9 cellular contexts compared by ENCODE assay signal in genomic region chr22:21640810-21641209, GRCh38. TPM values are rescaled to one million over a fixed set of nuclear protein-coding genes. Genes with fewer than 3 reads are reported as not detected.
DNase-seq lines count a peak whose midpoint lies in the region; ATAC-seq, FAIRE-seq and TF ChIP-seq lines count a peak whose summit lies in the region.
"Had no signal": no experiment of that assay in that cellular context is flagged by ENCODE, and none has a peak within 500 bp of the region (broad histone marks: within the 10 kb centered on the region; RNA-seq: fewer than 3 reads in every experiment).

No MANE protein-coding gene starts in this region.

- peak overlapping the region; percentile 92 for H3K4me3 Mint-ChIP-seq in activated CD8-positive, alpha-beta T cell treated with anti-CD3 and anti-CD28 coated beads, Interleukin-2, amount 10 ng/mL, durations not matched to agents 7 days and 5 days
- H3K4me3 Mint-ChIP-seq in naive thymus-derived CD4-positive, alpha-beta T cell, result peak overlapping the region; percentile 80 to 91 (median 86)

- H3K4me1 Mint-ChIP-seq in activated CD8-positive, alpha-beta T cell treated with anti-CD3 and anti-CD28 coated beads, Interleukin-2, amount 10 ng/mL, durations not matched to agents 7 days and 5 days (ENCODE audit: low read depth), result peaks cover 29% of the 10 kb centered on the region
- H3K4me1 Mint-ChIP-seq in naive thymus-derived CD4-positive, alpha-beta T cell, result peaks cover 18 to 30% (median 23%) of the 10 kb centered on the region in 7 donors

- H3K4me1 ChIP-seq in SK-N-SH (ENCODE audit: control insufficient read depth in 1 of 2, insufficient read depth in 2 of 2, low read depth in 1 of 2, low read length in 1 of 2) (peaks cover 5 to 17% of the 10 kb centered on the region in 2 experiments; a peak in 2 of 4 replicates), GM23248 (ENCODE audit: insufficient read depth) (no peaks in the 10 kb centered on the region), pancreas (peaks cover 0 to 12% (median 0%) of the 10 kb centered on the region in 3 donors), spleen (peaks cover 10 to 32% (median 23%) of the 10 kb centered on the region in 6 donors)
- peaks cover 15 to 18% of the 10 kb centered on the region in 2 donors for H3K4me1 ChIP-seq in naive thymus-derived CD4-positive, alpha-beta T cell (ENCODE audit: control insufficient read depth in 2 of 2, insufficient read depth in 2 of 2, low read length in 2 of 2)

- TF ChIP-seq RAD21 in SK-N-SH (IDR thresholded peaks at IDR 0.05; ENCODE audit: low read length), result no peak

- no peak for TF ChIP-seq EP300 in SK-N-SH (IDR thresholded peaks at IDR 0.05; ENCODE audit: borderline replicate concordance in 1 of 2, low read depth in 1 of 2, low read length in 1 of 2)

- DNase-seq in SK-N-SH (no peak), GM23248 (no peak), pancreas (no peak), spleen (no peak), T-helper 9 cell (no peak)
- DNase-seq in activated CD8-positive, alpha-beta T cell treated with anti-CD3 and anti-CD28 coated beads, Interleukin-2, amount 10 ng/mL, durations not matched to agents 7 days and 5 days, result no peak
- no peak for DNase-seq in naive thymus-derived CD4-positive, alpha-beta T cell

- H3F3A ChIP-seq in SK-N-SH (replicated peaks; ENCODE audit: insufficient read depth), result peaks cover 18% of the 10 kb centered on the region
- H3F3A ChIP-seq in GM23248 (ENCODE audit: insufficient read depth), result no peaks in the 10 kb centered on the region

- no peak overlapping the region for H3K27ac Mint-ChIP-seq in activated CD8-positive, alpha-beta T cell treated with anti-CD3 and anti-CD28 coated beads, Interleukin-2, amount 10 ng/mL, durations not matched to agents 7 days and 5 days
- peak overlapping the region in 3 of 9 donors; percentile 2 to 31 (median 6) for H3K27ac Mint-ChIP-seq in naive thymus-derived CD4-positive, alpha-beta T cell

- H3K27me3 Mint-ChIP-seq in activated CD8-positive, alpha-beta T cell treated with anti-CD3 and anti-CD28 coated beads, Interleukin-2, amount 10 ng/mL, durations not matched to agents 7 days and 5 days (ENCODE audit: low read depth), result no peaks in the 10 kb centered on the region
- no peaks in the 10 kb centered on the region for H3K27me3 Mint-ChIP-seq in naive thymus-derived CD4-positive, alpha-beta T cell

- H3K4me2 ChIP-seq in SK-N-SH (0 out of 2 replicates have a peak overlapping the region, but pooled peaks have one; percentile 97), GM23248 (ENCODE audit: unreplicated experiment) (no peak overlapping the region)

- intact Hi-C loops in naive thymus-derived CD4-positive, alpha-beta T cell (cut with micrococcal nuclease), result loop anchor here in 1 of 2 donors (5.0 kb wide), 1 partner anchor 639 kb away; the partner anchor contains the start of gene THAP7
- intact Hi-C loops in pancreas (cut with DNase I) (no loop called here), spleen (cut with DNase I; ENCODE audit: low total_unique reads) (no loop called here)

- peaks cover 15% of the 10 kb centered on the region for H3K36me3 Mint-ChIP-seq in activated CD8-positive, alpha-beta T cell treated with anti-CD3 and anti-CD28 coated beads, Interleukin-2, amount 10 ng/mL, durations not matched to agents 7 days and 5 days (ENCODE audit: low read depth)
- peaks cover 0 to 13% (median 4%) of the 10 kb centered on the region in 5 donors for H3K36me3 Mint-ChIP-seq in naive thymus-derived CD4-positive, alpha-beta T cell

- POLR2A ChIA-PET in SK-N-SH (lab: Yijun Ruan, JAX), result interaction anchor here (1.2 to 2.9 kb wide), 4 partner anchors 9 to 25 kb away, joined by 4 to 20 read pairs (median 10); partner anchors contain the start of genes CCDC116, PPIL2 and YDJC
- POLR2A ChIA-PET in activated CD8-positive, alpha-beta T cell treated with anti-CD3 and anti-CD28 coated beads, Interleukin-2, amount 10 ng/mL, durations not matched to agents 7 days and 5 days (lab: Charles Lee), result interaction anchor here (2.3 to 3.1 kb wide), 3 partner anchors 12 to 72 kb away, joined by 7 to 62 read pairs (median 12); partner anchors contain the start of genes PPIL2, UBE2L3 and YDJC
- POLR2A ChIA-PET in naive thymus-derived CD4-positive, alpha-beta T cell (lab: Charles Lee), result interaction anchor here (2.5 to 3.4 kb wide), 4 partner anchors 11 to 26 kb away, joined by 12 to 93 read pairs (median 22); partner anchors contain the start of genes CCDC116, PPIL2 and YDJC

- in situ Hi-C loops in GM23248 (cut with MboI), result loop anchor here (25.0 kb wide), 1 partner anchor 179 kb away; the partner anchor contains the start of gene TMEM191C

- H3K27me3 ChIP-seq in SK-N-SH (ENCODE audit: insufficient read depth) (no peaks in the 10 kb centered on the region), GM23248 (replicated peaks; ENCODE audit: insufficient read depth) (no peaks in the 10 kb centered on the region), pancreas (no peaks in the 10 kb centered on the region), spleen (replicated peaks in 1 of 7) (no peaks in the 10 kb centered on the region)
- no peaks in the 10 kb centered on the region for H3K27me3 ChIP-seq in naive thymus-derived CD4-positive, alpha-beta T cell (ENCODE audit: control insufficient read depth in 2 of 2, insufficient read depth in 2 of 2, low read length in 2 of 2)

- H2AFZ ChIP-seq in SK-N-SH (ENCODE audit: low read depth), result 0 out of 2 replicates have a peak overlapping the region, but pooled peaks have one; percentile 96
- 0 out of 2 replicates have a peak overlapping the region, but pooled peaks have one; percentile 95 for H2AFZ ChIP-seq in GM23248

- no peaks in the 10 kb centered on the region for H4K20me1 ChIP-seq in SK-N-SH (ENCODE audit: insufficient read depth)
- no peaks in the 10 kb centered on the region for H4K20me1 ChIP-seq in GM23248 (ENCODE audit: insufficient read depth)

- no peak for TF ChIP-seq CTCF in SK-N-SH (IDR thresholded peaks at IDR 0.05)
- no peak for TF ChIP-seq CTCF in pancreas (IDR thresholded peaks at IDR 0.05)
- no peak for TF ChIP-seq CTCF in spleen (IDR thresholded peaks at IDR 0.05 in 8 of 11, conservative IDR thresholded peaks at IDR 0.05 in 3 of 11)

- no peak overlapping the region for H3K9ac ChIP-seq in SK-N-SH
- no peak overlapping the region for H3K9ac ChIP-seq in GM23248

- H3K9me3 Mint-ChIP-seq in activated CD8-positive, alpha-beta T cell treated with anti-CD3 and anti-CD28 coated beads, Interleukin-2, amount 10 ng/mL, durations not matched to agents 7 days and 5 days (ENCODE audit: insufficient read depth), result no peaks in the 10 kb centered on the region
- no peaks in the 10 kb centered on the region for H3K9me3 Mint-ChIP-seq in naive thymus-derived CD4-positive, alpha-beta T cell

- peaks cover 0 to 2% of the 10 kb centered on the region in 2 experiments for H3K36me3 ChIP-seq in SK-N-SH (replicated peaks in 1 of 2; ENCODE audit: control insufficient read depth in 1 of 2, insufficient read depth in 2 of 2, low read length in 1 of 2)
- H3K36me3 ChIP-seq in GM23248 (ENCODE audit: low read depth), result no peaks in the 10 kb centered on the region
- H3K36me3 ChIP-seq in naive thymus-derived CD4-positive, alpha-beta T cell (ENCODE audit: control insufficient read depth in 2 of 3, insufficient read depth in 3 of 3, low read length in 3 of 3), result peaks cover 0 to 4% (median 0%) of the 10 kb centered on the region in 3 experiments
- H3K36me3 ChIP-seq in pancreas, result no peaks in the 10 kb centered on the region
- H3K36me3 ChIP-seq in spleen, result peaks cover 0 to 25% (median 13%) of the 10 kb centered on the region in 6 donors

- ATAC-seq in SK-N-SH treated with all-trans-retinoic acid at 6 μM for 48 hours (no peak), pancreas (no peak)
- no peak for ATAC-seq in activated CD8-positive, alpha-beta T cell treated with anti-CD3 and anti-CD28 coated beads, Interleukin-2, amount 10 ng/mL, durations not matched to agents 7 days and 5 days
- no peak for ATAC-seq in naive thymus-derived CD4-positive, alpha-beta T cell

- H3K27ac ChIP-seq in SK-N-SH (ENCODE audit: low read depth in 2 of 2, low read length in 1 of 2), result no peak overlapping the region
- no peak overlapping the region for H3K27ac ChIP-seq in GM23248
- no peak overlapping the region for H3K27ac ChIP-seq in naive thymus-derived CD4-positive, alpha-beta T cell (ENCODE audit: low read depth, low read length)
- peak overlapping the region in 2 of 4 donors; percentile 58 to 73 for H3K27ac ChIP-seq in pancreas
- no peak overlapping the region for H3K27ac ChIP-seq in spleen

- WGBS in SK-N-SH (ENCODE audit: low lambda C conversion rate), result 77% methylated on average over 5 of the region's 5 CpGs
- 74 to 76% methylated on average over 5 of the region's 5 CpGs for WGBS in GM23248 (ENCODE audit: low coverage in 1 of 2, low lambda C conversion rate in 2 of 2, missing lambda C conversion rate in 2 of 2), 2 experiments
- 72 to 82% methylated on average over 5 of the region's 5 CpGs for WGBS in pancreas, 2 donors
- WGBS in spleen, 5 donors, result 90 to 92% (median 90%) methylated on average over 5 of the region's 5 CpGs

- H3K9me3 ChIP-seq in SK-N-SH (no peaks in the 10 kb centered on the region), GM23248 (ENCODE audit: low read depth) (no peaks in the 10 kb centered on the region), pancreas (no peaks in the 10 kb centered on the region), spleen (no peaks in the 10 kb centered on the region)
- no peaks in the 10 kb centered on the region for H3K9me3 ChIP-seq in naive thymus-derived CD4-positive, alpha-beta T cell (ENCODE audit: control insufficient read depth in 2 of 3, low read length in 3 of 3)

- H3K79me2 ChIP-seq in SK-N-SH (ENCODE audit: insufficient read depth) (0 out of 2 replicates have a peak, but pooled peaks cover 3% of the 10 kb centered on the region), GM23248 (ENCODE audit: insufficient read depth) (peaks cover 5% of the 10 kb centered on the region; the same call in 1 of the 2 replicates)

- no peak for TF ChIP-seq POLR2A in spleen (IDR thresholded peaks at IDR 0.05)

- H3K9me2 ChIP-seq in SK-N-SH (no peaks in the 10 kb centered on the region), GM23248 (ENCODE audit: insufficient read depth) (no peaks in the 10 kb centered on the region)

- no peak overlapping the region for H3K4me3 ChIP-seq in SK-N-SH (ENCODE audit: low read depth in 2 of 2, low read length in 1 of 2)
- no peak overlapping the region for H3K4me3 ChIP-seq in GM23248
- no peak overlapping the region for H3K4me3 ChIP-seq in naive thymus-derived CD4-positive, alpha-beta T cell (ENCODE audit: low read length)
- H3K4me3 ChIP-seq in pancreas, result no peak overlapping the region
- H3K4me3 ChIP-seq in spleen, result peak overlapping the region in 1 of 8 donors; percentile 82
- H3K4me3 ChIP-seq: lung had no signal

- no peak for FAIRE-seq in pancreas (lab: Jason Lieb, UNC)

- CTCF ChIA-PET in SK-N-SH (lab: Yijun Ruan, JAX), result interaction anchor here (1.0 to 8.3 kb wide), 4 partner anchors 14 to 57 kb away, joined by 3 to 145 read pairs (median 3); partner anchors contain the start of genes CCDC116 and YDJC
- CTCF ChIA-PET in activated CD8-positive, alpha-beta T cell treated with anti-CD3 and anti-CD28 coated beads, Interleukin-2, amount 10 ng/mL, durations not matched to agents 7 days and 5 days (lab: Charles Lee), result interaction anchor here (1.1 to 11.6 kb wide), 4 partner anchors 9 to 44 kb away, joined by 3 to 304 read pairs (median 20); partner anchors contain the start of genes CCDC116 and YDJC
- CTCF ChIA-PET in naive thymus-derived CD4-positive, alpha-beta T cell (lab: Charles Lee), result interaction anchor here (3.2 kb wide), 1 partner anchor 11 kb away, joined by 30 read pairs; the partner anchor contains the start of gene YDJC

RNA-seq across cellular contexts. Expression of gene SDF2L1, which starts 1.3 kb away (rescaled TPM):
- 52.2 and 60.9 TPM in 2 replicates for polyA plus RNA-seq in SK-N-SH (2012; rRNA removed)
- 29.9 and 44.0 TPM in 2 replicates for polyA plus RNA-seq in SK-N-SH (2012; cell fraction: cytosol; rRNA removed)
- 17.1 and 27.1 TPM in 2 replicates for polyA plus RNA-seq in SK-N-SH (2012; cell fraction: nucleus; rRNA removed)
- total RNA-seq in GM23248 (2014; rRNA removed; shearing (Covaris generic)), result 28.8 and 33.9 TPM in 2 replicates
- polyA plus RNA-seq in GM23248 (2016; fragmentation: Nextera tagmentation; extraction: Ambion mirVana), result 37.2 and 38.7 TPM in 2 replicates
- 10 to 100 TPM; 85.9 to 86.4 TPM for total RNA-seq in activated CD8-positive, alpha-beta T cell treated with anti-CD3 and anti-CD28 coated beads, Interleukin-2, amount 10 ng/mL, durations not matched to agents 7 days and 5 days
- total RNA-seq in naive thymus-derived CD4-positive, alpha-beta T cell, result 10 to 100 TPM; 22.1 to 99.8 (median 31.7) TPM
- polyA plus RNA-seq in naive thymus-derived CD4-positive, alpha-beta T cell, result 10 to 100 TPM; 70.2 to 72.4 TPM
- 10 to 100 TPM; 24.0 to 49.2 (median 33.4) TPM for total RNA-seq in pancreas
- polyA plus RNA-seq in pancreas, result 10 to 100 TPM; 33.1 to 47.7 TPM
- 10 to 100 TPM; 27.9 to 51.9 (median 36.0) TPM for total RNA-seq in spleen
- polyA plus RNA-seq in spleen, result 10 to 100 TPM; 16.6 to 43.9 (median 32.9) TPM

RNA-seq across cellular contexts. Expression of gene CCDC116, which starts 8.2 kb away (rescaled TPM):
- polyA plus RNA-seq in SK-N-SH (2012; rRNA removed), result 0.28 and 0.31 TPM in 2 replicates
- 0.08 and 0.09 TPM in 2 replicates for polyA plus RNA-seq in SK-N-SH (2012; cell fraction: cytosol; rRNA removed)
- polyA plus RNA-seq in SK-N-SH (2012; cell fraction: nucleus; rRNA removed), result 1.6 and 2.5 TPM in 2 replicates
- total RNA-seq in GM23248 (2014; rRNA removed; shearing (Covaris generic)), result 0.54 TPM in 1 of 2 replicates, not detected in the other
- 0.10 TPM in 1 of 2 replicates, not detected in the other for polyA plus RNA-seq in GM23248 (2016; fragmentation: Nextera tagmentation; extraction: Ambion mirVana)
- total RNA-seq in activated CD8-positive, alpha-beta T cell treated with anti-CD3 and anti-CD28 coated beads, Interleukin-2, amount 10 ng/mL, durations not matched to agents 7 days and 5 days, result 1 to 10 TPM in 1 of 2 experiments, under 1 TPM in 1; 0.66 to 1.6 TPM
- under 1 TPM in 4 of 5 experiments, not detected in 1; 0.21 to 0.43 (median 0.27) TPM for total RNA-seq in naive thymus-derived CD4-positive, alpha-beta T cell
- polyA plus RNA-seq in naive thymus-derived CD4-positive, alpha-beta T cell, result not detected
- total RNA-seq in pancreas, result under 1 TPM in 5 of 6 donors, not detected in 1; 0.12 to 0.34 (median 0.19) TPM
- polyA plus RNA-seq in pancreas, result 1 to 10 TPM; 1.2 to 1.3 TPM
- under 1 TPM; 0.24 to 0.66 (median 0.51) TPM for total RNA-seq in spleen
- under 1 TPM; 0.45 to 0.63 (median 0.47) TPM for polyA plus RNA-seq in spleen

RNA-seq across cellular contexts. Expression of gene YDJC, which starts 11.0 kb away (rescaled TPM):
- polyA plus RNA-seq in SK-N-SH (2012; rRNA removed) (37.4 and 39.9 TPM in 2 replicates), GM23248 (2016; fragmentation: Nextera tagmentation; extraction: Ambion mirVana) (20.0 and 25.1 TPM in 2 replicates), pancreas (10 to 100 TPM; 23.8 to 25.1 TPM), spleen (10 to 100 TPM; 41.0 to 54.3 (median 44.6) TPM)
- polyA plus RNA-seq in SK-N-SH (2012; cell fraction: cytosol; rRNA removed), result 18.4 and 31.5 TPM in 2 replicates
- polyA plus RNA-seq in SK-N-SH (2012; cell fraction: nucleus; rRNA removed), result 56.0 and 94.8 TPM in 2 replicates
- 27.1 and 31.5 TPM in 2 replicates for total RNA-seq in GM23248 (2014; rRNA removed; shearing (Covaris generic))
- 10 to 100 TPM; 46.7 to 47.1 TPM for total RNA-seq in activated CD8-positive, alpha-beta T cell treated with anti-CD3 and anti-CD28 coated beads, Interleukin-2, amount 10 ng/mL, durations not matched to agents 7 days and 5 days
- 10 to 100 TPM; 29.0 to 56.0 (median 38.0) TPM for total RNA-seq in naive thymus-derived CD4-positive, alpha-beta T cell
- polyA plus RNA-seq in naive thymus-derived CD4-positive, alpha-beta T cell, result 10 to 100 TPM; 51.4 to 75.8 TPM
- total RNA-seq in pancreas (10 to 100 TPM; 11.2 to 22.5 (median 13.6) TPM), spleen (10 to 100 TPM; 19.0 to 35.0 (median 23.8) TPM)

RNA-seq across cellular contexts. Expression of gene PPIL2, which starts 25.0 kb away (rescaled TPM):
- polyA plus RNA-seq in SK-N-SH (2012; rRNA removed), result 76.2 and 85.1 TPM in 2 replicates
- 29.3 and 38.8 TPM in 2 replicates for polyA plus RNA-seq in SK-N-SH (2012; cell fraction: cytosol; rRNA removed)
- 289 and 297 TPM in 2 replicates for polyA plus RNA-seq in SK-N-SH (2012; cell fraction: nucleus; rRNA removed)
- 22.3 and 23.7 TPM in 2 replicates for total RNA-seq in GM23248 (2014; rRNA removed; shearing (Covaris generic))
- 26.1 TPM in 2 replicates for polyA plus RNA-seq in GM23248 (2016; fragmentation: Nextera tagmentation; extraction: Ambion mirVana)
- 10 to 100 TPM; 66.0 to 72.1 TPM for total RNA-seq in activated CD8-positive, alpha-beta T cell treated with anti-CD3 and anti-CD28 coated beads, Interleukin-2, amount 10 ng/mL, durations not matched to agents 7 days and 5 days
- total RNA-seq in naive thymus-derived CD4-positive, alpha-beta T cell, result 10 to 100 TPM; 69.5 to 81.8 (median 74.7) TPM
- polyA plus RNA-seq in naive thymus-derived CD4-positive, alpha-beta T cell, result 10 to 100 TPM; 27.1 to 46.4 TPM
- total RNA-seq in pancreas, result 10 to 100 TPM; 21.1 to 33.5 (median 27.7) TPM
- 10 to 100 TPM; 54.2 to 57.0 TPM for polyA plus RNA-seq in pancreas
- total RNA-seq in spleen, result 10 to 100 TPM; 43.2 to 71.5 (median 54.9) TPM
- polyA plus RNA-seq in spleen, result 10 to 100 TPM; 23.7 to 51.8 (median 39.1) TPM
